Comparison of ENCODE assay signal across 36 cellular contexts in genomic region chr2:20959252-20959651, GRCh38.
"Had no signal": no experiment of that assay in that cellular context is flagged by ENCODE, and none has a peak within 500 bp of the region (broad histone marks: within the 10 kb centered on the region; RNA-seq: fewer than 3 reads in every experiment).

No MANE protein-coding gene starts in this region.

- H3K36me3 ChIP-seq: adrenal gland, cardiac muscle cell had no signal

- H3K4me3 ChIP-seq: adrenal gland, cardiac muscle cell had no signal

- H3K9me3 ChIP-seq: adrenal gland had no signal

- ATAC-seq: activated CD8-positive, alpha-beta T cell treated with anti-CD3 and anti-CD28 coated beads for 36 hours; activated naive CD4-positive, alpha-beta T cell treated with anti-CD3 and anti-CD28 coated beads, Interleukin-2, amount 50 U/mL, for 72 hours; activated T-cell treated with anti-CD3 and anti-CD28 coated beads, Interleukin-2, amount 50 U/mL, for 4 hours; activated T-cell treated with anti-CD3 and anti-CD28 coated beads, Interleukin-2, amount 50 U/mL, for 72 hours; activated T-helper 17 cell treated with anti-CD3 and anti-CD28 coated beads, Interleukin-2, amount 50 U/mL, for 72 hours had no signal

- H3K27ac ChIP-seq: adrenal gland, cardiac muscle cell, VCaP had no signal

- H3K36me3 Mint-ChIP-seq: activated CD4-positive, alpha-beta memory T cell treated with anti-CD3 and anti-CD28 coated beads for 36 hours; activated naive CD4-positive, alpha-beta T cell treated with anti-CD3 and anti-CD28 coated beads, Interleukin-2, amount 50 U/mL, for 72 hours; activated naive CD8-positive, alpha-beta T cell treated with anti-CD3 and anti-CD28 coated beads for 36 hours; brain had no signal

- H3K4me1 ChIP-seq: adrenal gland had no signal

- FAIRE-seq: bronchial epithelial cell, TTC549 had no signal

- H3K9me3 Mint-ChIP-seq: activated B cell treated with CpG ODN at 0.5 μM for 24 hours; activated CD4-positive, alpha-beta memory T cell treated with anti-CD3 and anti-CD28 coated beads for 36 hours; activated CD4-positive, alpha-beta T cell treated with anti-CD3 and anti-CD28 coated beads, Interleukin-2, amount 10 ng/mL, durations not matched to agents 24 days and 14 days; activated CD8-positive, alpha-beta T cell treated with anti-CD3 and anti-CD28 coated beads for 36 hours; activated naive CD4-positive, alpha-beta T cell treated with anti-CD3 and anti-CD28 coated beads for 36 hours; activated naive CD4-positive, alpha-beta T cell treated with anti-CD3 and anti-CD28 coated beads, Interleukin-2, amount 50 U/mL, for 72 hours; activated naive CD8-positive, alpha-beta T cell treated with anti-CD3 and anti-CD28 coated beads for 36 hours; activated T-cell treated with anti-CD3 and anti-CD28 coated beads, Interleukin-2, amount 50 U/mL, for 4 hours; activated T-cell treated with anti-CD3 and anti-CD28 coated beads, Interleukin-2, amount 50 U/mL, for 72 hours; activated T-helper 1 cell treated with anti-CD3 and anti-CD28 coated beads, Interleukin-12 subunit alpha, Interleukin-12 subunit beta, Interleukin-2, Interleukin-4 antibody, amounts not matched to agents 30 ng/mL and 10 ng/mL and 1 ng/mL, durations not matched to agents 14 hours and 24 hours and 36 hours; activated T-helper 17 cell treated with anti-CD3 and anti-CD28 coated beads, Interleukin-2, amount 50 U/mL, for 72 hours; brain; T-helper 1 cell treated with Interleukin-12 subunit alpha and Interleukin-12 subunit beta and Interleukin-4 antibody, amounts not matched to agents 30 μg/mL and 1 μg/mL, for 36 hours; T-helper 2 cell treated with Interferon-gamma antibody and Interleukin-4, amounts not matched to agents 5 μg/mL and 100 μg/mL, for 36 hours had no signal

- H3K27ac Mint-ChIP-seq: activated B cell treated with CpG ODN at 0.5 μM for 24 hours; activated CD4-positive, alpha-beta memory T cell treated with anti-CD3 and anti-CD28 coated beads for 36 hours; activated CD4-positive, alpha-beta T cell treated with anti-CD3 and anti-CD28 coated beads, Interleukin-2, amount 10 ng/mL, durations not matched to agents 24 days and 14 days; activated CD8-positive, alpha-beta T cell treated with anti-CD3 and anti-CD28 coated beads for 36 hours; activated naive CD4-positive, alpha-beta T cell treated with anti-CD3 and anti-CD28 coated beads for 36 hours; activated naive CD4-positive, alpha-beta T cell treated with anti-CD3 and anti-CD28 coated beads, Interleukin-2, amount 50 U/mL, for 72 hours; activated naive CD8-positive, alpha-beta T cell treated with anti-CD3 and anti-CD28 coated beads for 36 hours; activated T-cell treated with anti-CD3 and anti-CD28 coated beads, Interleukin-2, amount 50 U/mL, for 72 hours; activated T-helper 1 cell treated with anti-CD3 and anti-CD28 coated beads, Interleukin-12 subunit alpha, Interleukin-12 subunit beta, Interleukin-2, Interleukin-4 antibody, amounts not matched to agents 30 ng/mL and 10 ng/mL and 1 ng/mL, durations not matched to agents 14 hours and 24 hours and 36 hours; activated T-helper 17 cell treated with anti-CD3 and anti-CD28 coated beads, Interleukin-2, amount 50 U/mL, for 72 hours; T-helper 1 cell treated with Interleukin-12 subunit alpha and Interleukin-12 subunit beta and Interleukin-4 antibody, amounts not matched to agents 30 μg/mL and 1 μg/mL, for 36 hours; T-helper 2 cell treated with Interferon-gamma antibody and Interleukin-4, amounts not matched to agents 5 μg/mL and 100 μg/mL, for 36 hours had no signal

- H3K27me3 ChIP-seq: adrenal gland had no signal

- H3K4me3 Mint-ChIP-seq: activated B cell treated with CpG ODN at 0.5 μM for 24 hours; activated CD4-positive, alpha-beta memory T cell treated with anti-CD3 and anti-CD28 coated beads for 36 hours; activated CD4-positive, alpha-beta T cell treated with anti-CD3 and anti-CD28 coated beads, Interleukin-2, amount 10 ng/mL, durations not matched to agents 24 days and 14 days; activated CD8-positive, alpha-beta T cell treated with anti-CD3 and anti-CD28 coated beads for 36 hours; activated naive CD4-positive, alpha-beta T cell treated with anti-CD3 and anti-CD28 coated beads for 36 hours; activated naive CD8-positive, alpha-beta T cell treated with anti-CD3 and anti-CD28 coated beads for 36 hours; activated T-cell treated with anti-CD3 and anti-CD28 coated beads, Interleukin-2, amount 50 U/mL, for 4 hours; activated T-cell treated with anti-CD3 and anti-CD28 coated beads, Interleukin-2, amount 50 U/mL, for 72 hours; activated T-helper 1 cell treated with anti-CD3 and anti-CD28 coated beads, Interleukin-12 subunit alpha, Interleukin-12 subunit beta, Interleukin-2, Interleukin-4 antibody, amounts not matched to agents 30 ng/mL and 10 ng/mL and 1 ng/mL, durations not matched to agents 14 hours and 24 hours and 36 hours; activated T-helper 17 cell treated with anti-CD3 and anti-CD28 coated beads, Interleukin-2, amount 50 U/mL, for 72 hours; brain; T-helper 1 cell treated with Interleukin-12 subunit alpha and Interleukin-12 subunit beta and Interleukin-4 antibody, amounts not matched to agents 30 μg/mL and 1 μg/mL, for 36 hours; T-helper 2 cell treated with Interferon-gamma antibody and Interleukin-4, amounts not matched to agents 5 μg/mL and 100 μg/mL, for 36 hours had no signal

- H3K4me1 Mint-ChIP-seq: activated B cell treated with CpG ODN at 0.5 μM for 24 hours; activated CD4-positive, alpha-beta T cell treated with anti-CD3 and anti-CD28 coated beads, Interleukin-2, amount 10 ng/mL, durations not matched to agents 24 days and 14 days; activated naive CD8-positive, alpha-beta T cell treated with anti-CD3 and anti-CD28 coated beads for 36 hours; activated T-helper 17 cell treated with anti-CD3 and anti-CD28 coated beads, Interleukin-2, amount 50 U/mL, for 72 hours; brain had no signal

- DNase-seq: activated B cell treated with CpG ODN at 0.5 μM for 24 hours; activated CD4-positive, alpha-beta memory T cell treated with anti-CD3 and anti-CD28 coated beads for 36 hours; activated CD4-positive, alpha-beta T cell treated with anti-CD3 and anti-CD28 coated beads for 4 hours; activated CD4-positive, alpha-beta T cell treated with anti-CD3 and anti-CD28 coated beads, Interleukin-2, amount 10 ng/mL, durations not matched to agents 24 days and 14 days; activated CD4-positive, alpha-beta T cell treated with anti-CD3 and anti-CD28 coated beads, Interleukin-2, amount 50 U/mL, for 1 hour; activated CD4-positive, alpha-beta T cell treated with anti-CD3 and anti-CD28 coated beads, Interleukin-2, amount 50 U/mL, for 4 hours; activated CD4-positive, CD25-positive, alpha-beta regulatory T cell treated with anti-CD3 and anti-CD28 coated beads, Interleukin-2, amount 50 U/mL, for 72 hours; activated CD8-positive, alpha-beta memory T cell treated with anti-CD3 and anti-CD28 coated beads, Interleukin-2, amount 50 U/mL, for 4 hours; activated CD8-positive, alpha-beta T cell treated with anti-CD3 and anti-CD28 coated beads for 36 hours; activated effector memory CD4-positive, alpha-beta T cell treated with anti-CD3 and anti-CD28 coated beads, Interleukin-2, amount 50 U/mL, for 16 hours; activated gamma-delta T cell treated with Interleukin-2 at 50 U/mL for 16 hours; activated naive CD4-positive, alpha-beta T cell; activated naive CD4-positive, alpha-beta T cell treated with anti-CD3 and anti-CD28 coated beads for 36 hours; activated naive CD4-positive, alpha-beta T cell treated with anti-CD3 and anti-CD28 coated beads, Interleukin-2, amount 50 U/mL, for 16 hours; activated naive CD8-positive, alpha-beta T cell treated with anti-CD3 and anti-CD28 coated beads for 36 hours; activated T-cell treated with anti-CD3 and anti-CD28 coated beads for 4 hours; activated T-cell treated with anti-CD3 and anti-CD28 coated beads, Interleukin-2, amount 50 U/mL, for 1 hour; activated T-cell treated with anti-CD3 and anti-CD28 coated beads, Interleukin-2, amount 50 U/mL, for 4 hours; activated T-cell treated with anti-CD3 and anti-CD28 coated beads, Interleukin-2, amount 50 U/mL, for 72 hours; adrenal gland; amniotic stem cell; aorta; central memory CD4-positive, alpha-beta T cell; T-helper 1 cell; T-helper 2 cell; T-helper 9 cell had no signal
